8 cellular contexts compared by ENCODE assay signal in genomic region chr9:99221266-99221622, GRCh38. TPM values are rescaled to one million over a fixed set of nuclear protein-coding genes. Genes with fewer than 3 reads are reported as not detected.
DNase-seq lines count a peak whose midpoint lies in the region; ATAC-seq and TF ChIP-seq lines count a peak whose summit lies in the region.

No MANE protein-coding gene starts in this region.

- H3K27ac ChIP-seq in spleen, result peak overlapping the region; percentile 89 to 98 (median 94)

- POLR2A ChIA-PET in T-cell (lab: Charles Lee), result interaction anchor here in 1 of 2 donors (0.6 to 3.3 kb wide), 4 partner anchors 8 to 58 kb away, joined by 3 to 13 read pairs (median 4); no protein-coding TSS in a partner anchor

- H3K9me3 ChIP-seq in spleen, result no peaks in the 10 kb centered on the region

- no peaks in the 10 kb centered on the region for H3K27me3 Mint-ChIP-seq in T-helper 2 cell treated with Interferon-gamma antibody and Interleukin-4, amounts not matched to agents 5 μg/mL and 100 μg/mL, for 36 hours (ENCODE audit: low read depth)
- H3K27me3 Mint-ChIP-seq in T-cell, result no peaks in the 10 kb centered on the region
- peaks cover 19% of the 10 kb centered on the region for H3K27me3 Mint-ChIP-seq in glutamatergic neuron (ENCODE audit: unreplicated experiment)

- peaks cover 42% of the 10 kb centered on the region for H3K4me1 Mint-ChIP-seq in T-helper 2 cell treated with Interferon-gamma antibody and Interleukin-4, amounts not matched to agents 5 μg/mL and 100 μg/mL, for 36 hours (ENCODE audit: low read depth)
- H3K4me1 Mint-ChIP-seq in T-cell (peaks cover 67 to 82% (median 77%) of the 10 kb centered on the region in 3 donors), glutamatergic neuron (ENCODE audit: low read depth, unreplicated experiment) (peaks cover 18% of the 10 kb centered on the region)

- H3K27me3 ChIP-seq in spleen (replicated peaks in 1 of 7), result no peaks in the 10 kb centered on the region

- no peak for DNase-seq in T-helper 2 cell treated with Interferon-gamma antibody and Interleukin-4, amounts not matched to agents 5 μg/mL and 100 μg/mL, for 36 hours (ENCODE audit: low spot score)
- DNase-seq in T-helper 2 cell, result no peak
- peak in 1 of 34 experiments; percentile 3 for DNase-seq in T-cell
- no peak for DNase-seq in glutamatergic neuron
- DNase-seq in spleen, result no peak
- no peak for DNase-seq in NCI-H774 (lab: John Stamatoyannopoulos, UW)
- no peak for DNase-seq in AG20443 (ENCODE audit: low spot score)
- DNase-seq in sciatic nerve (ENCODE audit: low spot score), result no peak

- TF ChIP-seq CTCF in glutamatergic neuron (IDR thresholded peaks at IDR 0.05; ENCODE audit: partially characterized antibody, unreplicated experiment), result no peak
- no peak for TF ChIP-seq CTCF in spleen (IDR thresholded peaks at IDR 0.05 in 8 of 11, conservative IDR thresholded peaks at IDR 0.05 in 3 of 11)

- peaks cover 0 to 54% (median 17%) of the 10 kb centered on the region in 6 donors for H3K36me3 ChIP-seq in spleen

- ATAC-seq in T-cell (replicated peaks in 1 of 4) (no peak), sciatic nerve (no peak)

- peak overlapping the region; percentile 98 for H3K4me3 Mint-ChIP-seq in T-helper 2 cell treated with Interferon-gamma antibody and Interleukin-4, amounts not matched to agents 5 μg/mL and 100 μg/mL, for 36 hours
- H3K4me3 Mint-ChIP-seq in T-cell, result peak overlapping the region; percentile 93 to 99 (median 95)
- H3K4me3 Mint-ChIP-seq in glutamatergic neuron (ENCODE audit: unreplicated experiment), result peak overlapping the region; percentile 90

- CTCF ChIA-PET in T-cell (lab: Charles Lee), result interaction anchor here in 1 of 2 donors (0.7 kb wide), 1 partner anchor 11 kb away, joined by 3 read pairs; no protein-coding TSS in a partner anchor

- WGBS in spleen, 5 donors, result 0 to 1% (median 0%) methylated on average over 1 to 26 of the region's 26 CpGs

- H3K4me3 ChIP-seq in spleen, result peak overlapping the region; percentile 74 to 98 (median 87)

- H3K36me3 Mint-ChIP-seq in T-helper 2 cell treated with Interferon-gamma antibody and Interleukin-4, amounts not matched to agents 5 μg/mL and 100 μg/mL, for 36 hours (ENCODE audit: low read depth), result peaks cover 55% of the 10 kb centered on the region
- H3K36me3 Mint-ChIP-seq in T-cell (peaks cover 41% of the 10 kb centered on the region), glutamatergic neuron (ENCODE audit: unreplicated experiment) (peaks cover 5% of the 10 kb centered on the region)

- intact Hi-C loops in spleen (cut with DNase I; ENCODE audit: low total_unique reads) (no loop called here), sciatic nerve (cut with DNase I) (no loop called here)

- H3K27ac Mint-ChIP-seq in T-helper 2 cell treated with Interferon-gamma antibody and Interleukin-4, amounts not matched to agents 5 μg/mL and 100 μg/mL, for 36 hours, result peak overlapping the region; percentile 88
- peak overlapping the region; percentile 87 for H3K27ac Mint-ChIP-seq in T-cell
- peak overlapping the region; percentile 88 for H3K27ac Mint-ChIP-seq in glutamatergic neuron (ENCODE audit: unreplicated experiment)

- peaks cover 43 to 86% (median 72%) of the 10 kb centered on the region in 6 donors for H3K4me1 ChIP-seq in spleen

- no peaks in the 10 kb centered on the region for H3K9me3 Mint-ChIP-seq in T-helper 2 cell treated with Interferon-gamma antibody and Interleukin-4, amounts not matched to agents 5 μg/mL and 100 μg/mL, for 36 hours
- H3K9me3 Mint-ChIP-seq in T-cell, result no peaks in the 10 kb centered on the region
- peaks cover 15% of the 10 kb centered on the region for H3K9me3 Mint-ChIP-seq in glutamatergic neuron (ENCODE audit: unreplicated experiment)

- no peak for TF ChIP-seq POLR2A in spleen (IDR thresholded peaks at IDR 0.05)

RNA-seq across cellular contexts. Expression of gene ALG2, which starts 0.5 kb away (rescaled TPM):
- total RNA-seq in T-cell, result 10 to 100 TPM; 18.0 to 30.3 (median 25.2) TPM
- total RNA-seq in glutamatergic neuron (ENCODE audit: unreplicated experiment), result 19.0 TPM
- total RNA-seq in spleen, result 10 to 100 TPM; 24.6 to 39.5 (median 27.2) TPM
- 10 to 100 TPM; 15.4 to 17.7 (median 16.9) TPM for polyA plus RNA-seq in spleen
- total RNA-seq in sciatic nerve, result 19.7 TPM

RNA-seq across cellular contexts. Expression of gene SEC61B, which starts 0.8 kb away (rescaled TPM):
- total RNA-seq in T-cell (10 to 100 TPM; 54.9 to 91.5 (median 84.0) TPM), glutamatergic neuron (ENCODE audit: unreplicated experiment) (131 TPM), spleen (100 to 1,000 TPM in 1 of 7 donors, 10 to 100 TPM in 6; 70.4 to 147 (median 86.9) TPM), sciatic nerve (86.3 TPM)
- polyA plus RNA-seq in spleen, result 100 to 1,000 TPM; 175 to 244 (median 244) TPM
